12 cellular contexts compared by ENCODE assay signal in genomic region chr16:19595043-19595767, GRCh38. TPM values are rescaled to one million over a fixed set of nuclear protein-coding genes. Genes with fewer than 3 reads are reported as not detected.
DNase-seq lines count a peak whose midpoint lies in the region; ATAC-seq and TF ChIP-seq lines count a peak whose summit lies in the region.
"Had no signal": no experiment of that assay in that cellular context is flagged by ENCODE, and none has a peak within 500 bp of the region (broad histone marks: within the 10 kb centered on the region; RNA-seq: fewer than 3 reads in every experiment).

No MANE protein-coding gene starts in this region.

- DNase-seq in MCF 10A (ENCODE audit: unreplicated experiment) (peak; percentile 83), breast epithelium (ENCODE audit: low spot score in 2 of 2) (no peak), left cardiac atrium (peak; percentile 76), ureter (ENCODE audit: low spot score) (peak; percentile 66), hippocampal formation (lab: John Stamatoyannopoulos, UW) (no peak), NCI-H1092 treated with DMSO at 0.1 percent for 48 hours (lab: John Stamatoyannopoulos, UW) (no peak), NCI-H2029 (lab: John Stamatoyannopoulos, UW) (no peak)
- DNase-seq: NCI-H2171 treated with DMSO at 0.1 percent for 48 hours; stimulated activated CD4-positive, alpha-beta T cell treated with anti-CD3 and anti-CD28 coated beads, Interleukin-15, amount 100 ng/mL, for 24 hours had no signal

- no peaks in the 10 kb centered on the region for H3K9me3 ChIP-seq in breast epithelium
- H3K9me3 ChIP-seq: tibial nerve had no signal

- BruUV-seq in MCF 10A (replicated peaks; lab: Mats Ljungman, UMichigan), result no TSS peak

- H3K36me3 Mint-ChIP-seq in MCF 10A (ENCODE audit: insufficient read depth, unreplicated experiment), result peaks cover 44% of the 10 kb centered on the region

- H3K4me1 Mint-ChIP-seq in MCF 10A (ENCODE audit: insufficient read depth, unreplicated experiment), result peaks cover 14% of the 10 kb centered on the region
- H3K4me1 Mint-ChIP-seq: memory B cell had no signal

- no peaks in the 10 kb centered on the region for H3K36me3 ChIP-seq in breast epithelium

- ATAC-seq in left cardiac atrium, result peak; percentile 67 to 97

- POLR2A ChIA-PET in MCF 10A (lab: Yijun Ruan, JAX), result interaction anchor here (0.6 kb wide), 2 partner anchors 12 to 478 kb away, joined by 3 to 4 read pairs; no protein-coding TSS in a partner anchor

- H3K27ac Mint-ChIP-seq in MCF 10A (ENCODE audit: low read depth, unreplicated experiment), result no peak overlapping the region
- H3K27ac Mint-ChIP-seq: memory B cell had no signal

- TF ChIP-seq CTCF in MCF 10A (IDR thresholded peaks at IDR 0.05; ENCODE audit: unreplicated experiment) (no peak), breast epithelium (IDR thresholded peaks at IDR 0.05) (no peak)

- no peaks in the 10 kb centered on the region for H3K27me3 Mint-ChIP-seq in MCF 10A (ENCODE audit: insufficient read depth, unreplicated experiment)
- H3K27me3 Mint-ChIP-seq: memory B cell had no signal

- H3K27me3 ChIP-seq in breast epithelium, result no peaks in the 10 kb centered on the region
- H3K27me3 ChIP-seq: tibial nerve had no signal

- H3K9me3 Mint-ChIP-seq in MCF 10A (ENCODE audit: unreplicated experiment), result no peaks in the 10 kb centered on the region
- H3K9me3 Mint-ChIP-seq: memory B cell had no signal

- H3K4me3 Mint-ChIP-seq in MCF 10A (ENCODE audit: unreplicated experiment), result peak overlapping the region; percentile 40
- H3K4me3 Mint-ChIP-seq: memory B cell had no signal

- TF ChIP-seq POLR2A in breast epithelium (IDR thresholded peaks at IDR 0.05), result no peak

- intact Hi-C loops in MCF 10A (cut with micrococcal nuclease), result loop anchor here (5.0 kb wide), 1 partner anchor 38 kb away; the partner anchor contains the start of gene VPS35L
- intact Hi-C loops in breast epithelium (cut with DNase I; ENCODE audit: low total_unique reads), result loop anchor here (10.0 kb wide), 1 partner anchor 290 kb away; the partner anchor contains the start of gene GPRC5B
- intact Hi-C loops in left cardiac atrium (cut with DNase I), result no loop called here

- no peak overlapping the region for H3K4me3 ChIP-seq in breast epithelium
- H3K4me3 ChIP-seq: tibial nerve had no signal

- CTCF ChIA-PET in MCF 10A (lab: Yijun Ruan, JAX), result interaction anchor here (0.6 to 9.8 kb wide), 8 partner anchors 9 to 313 kb away, joined by 3 to 184 read pairs (median 4); partner anchors contain the start of genes GPRC5B and VPS35L

- no peaks in the 10 kb centered on the region for H3K4me1 ChIP-seq in breast epithelium
- H3K4me1 ChIP-seq: tibial nerve had no signal

- no peak overlapping the region for H3K27ac ChIP-seq in breast epithelium
- H3K27ac ChIP-seq in angular gyrus (ENCODE audit: low read depth, low read length), result peak overlapping the region; percentile 3
- H3K27ac ChIP-seq: tibial nerve had no signal

RNA-seq across cellular contexts. Expression of gene VPS35L, which starts 39.7 kb away (rescaled TPM):
- total RNA-seq in MCF 10A (2022) (50.2 and 55.5 TPM in 2 replicates), breast epithelium (10 to 100 TPM; 36.4 to 43.3 (median 40.5) TPM), left cardiac atrium (10 to 100 TPM; 31.3 to 34.3 TPM), ureter (76.4 TPM)

Comparison
In these comparisons a context has a peak if more than half of its experiments do, and no peak if none do; other contexts are left out.
1. DNase-seq: peak in MCF 10A (single experiment), left cardiac atrium (single experiment) and ureter (single experiment); none in breast epithelium (0 of 2), hippocampal formation (0 of 2), NCI-H1092 treated with DMSO at 0.1 percent for 48 hours (single experiment) and NCI-H2029 (single experiment).
2. intact Hi-C loops: an anchor here in MCF 10A (5.0 kb wide) and breast epithelium (10.0 kb wide); none called in left cardiac atrium.